In genomic region chr5:37840036-37840909, GRCh38 we compare ENCODE assay signal across 8 cellular contexts. TPM values are rescaled to one million over a fixed set of nuclear protein-coding genes. Genes with fewer than 3 reads are reported as not detected.
DNase-seq lines count a peak whose midpoint lies in the region; ATAC-seq, FAIRE-seq and TF ChIP-seq lines count a peak whose summit lies in the region.

Gene GDNF, minus strand, starts transcription at chr5:37840041. Its CDS starts 5,245 bp downstream, at chr5:37834796.

- 10% methylated on average over 32 of the region's 72 CpGs for WGBS in mammary epithelial cell (ENCODE audit: low coverage, missing lambda C conversion rate)

- no peak for ATAC-seq in GM18909 (IDR thresholded peaks at IDR 0.05; ENCODE audit: poor library complexity, unreplicated experiment)

- peak within 1 kb of the TSS; percentile 54 for H3K4me3 ChIP-seq in HUES6 (ENCODE audit: low read depth, low read length)
- H3K4me3 ChIP-seq in mammary epithelial cell (replicated peaks in 1 of 3; ENCODE audit: insufficient read depth in 1 of 3, low read depth in 2 of 3, low read length in 3 of 3) = peak within 1 kb of the TSS; percentile 35 to 57 (median 54)

- H3K9me3 ChIP-seq in HUES6 (ENCODE audit: control insufficient read depth, insufficient read depth, low read depth, low read length) = no peaks in the 10 kb centered on the region
- no peaks in the 10 kb centered on the region for H3K9me3 ChIP-seq in mammary epithelial cell (replicated peaks; ENCODE audit: insufficient read depth, low read length)

- TF ChIP-seq CTCF in D721Med (IDR thresholded peaks at IDR 0.05; ENCODE audit: insufficient read depth, missing control alignments) = peak; percentile 13
- peak in 1 of 2 donors; percentile 34 for TF ChIP-seq CTCF in mammary epithelial cell (conservative IDR thresholded peaks at IDR 0.05 in 1 of 2, IDR thresholded peaks at IDR 0.05 in 1 of 2; ENCODE audit: extremely low read depth in 1 of 2, insufficient read depth in 1 of 2, low read depth in 1 of 2, low read length in 2 of 2)

- FAIRE-seq in D721Med (lab: Jason Lieb, UNC) = no peak

- no peak for DNase-seq in D721Med (ENCODE audit: insufficient read length, low spot score)
- DNase-seq in mammary epithelial cell = peak; percentile 58
- DNase-seq in kidney tubule cell (ENCODE audit: low spot score) = peak; percentile 60
- DNase-seq in stromal cell of bone marrow (ENCODE audit: low read depth) = peak; percentile 59
- DNase-seq in LoVo (ENCODE audit: low spot score) = no peak
- no peak for DNase-seq in SW 1271 (lab: John Stamatoyannopoulos, UW)

- intact Hi-C loops in mammary epithelial cell (cut with micrococcal nuclease) = no loop called here

- H4K20me1 ChIP-seq in mammary epithelial cell (ENCODE audit: insufficient read depth, low read length) = no peaks in the 10 kb centered on the region

- H3K79me2 ChIP-seq in mammary epithelial cell (ENCODE audit: insufficient read depth, low read length) = peaks cover 18% of the 10 kb centered on the region

- H3K27ac ChIP-seq in HUES6 (ENCODE audit: low read depth, low read length) = no peak within 1 kb of the TSS
- peak within 1 kb of the TSS; percentile 17 for H3K27ac ChIP-seq in mammary epithelial cell (ENCODE audit: insufficient read depth, low read depth, low read length)

- peak within 1 kb of the TSS; percentile 90 for H2AFZ ChIP-seq in mammary epithelial cell (ENCODE audit: low read depth, low read length)

- in situ Hi-C loops in mammary epithelial cell (cut with MboI; ENCODE audit: low sequenced_read_pairs in 2 of 2) = loop anchor here in 1 of 2 donors (5.0 kb wide), 1 partner anchor 357 kb away; no protein-coding TSS in a partner anchor

- H3K9ac ChIP-seq in HUES6 (ENCODE audit: low read length) (peak within 1 kb of the TSS; percentile 55), mammary epithelial cell (ENCODE audit: insufficient read depth, low read length) (no peak within 1 kb of the TSS)

- H3K27me3 ChIP-seq in HUES6 (ENCODE audit: control insufficient read depth, insufficient read depth, low read length) = peaks cover 74% of the 10 kb centered on the region
- H3K27me3 ChIP-seq in mammary epithelial cell (ENCODE audit: insufficient read depth, low read length) = no peaks in the 10 kb centered on the region

- H3K4me1 ChIP-seq in HUES6 (ENCODE audit: control insufficient read depth, insufficient read depth, low read length) (peaks cover 35% of the 10 kb centered on the region), mammary epithelial cell (ENCODE audit: insufficient read depth, low read length) (peaks cover 39% of the 10 kb centered on the region)

- CTCF ChIA-PET in mammary epithelial cell (lab: Charles Lee; ENCODE audit: low non-redundant PET) = no interaction called here

- H3K36me3 ChIP-seq in HUES6 (ENCODE audit: control insufficient read depth, insufficient read depth, low read length) (no peaks in the 10 kb centered on the region), mammary epithelial cell (ENCODE audit: insufficient read depth, low read length) (no peaks in the 10 kb centered on the region)

- dilution Hi-C loops in mammary epithelial cell (cut with HindIII; ENCODE audit: low sequenced_read_pairs) = no loop called here

- BruUV-seq in mammary epithelial cell (replicated peaks; lab: Mats Ljungman, UMichigan) = no TSS peak

- H3K4me2 ChIP-seq in mammary epithelial cell (ENCODE audit: insufficient read depth, low read depth, low read length) = peak within 1 kb of the TSS; percentile 98

RNA-seq across cellular contexts. Expression of gene GDNF, which starts in this region (rescaled TPM):
- total RNA-seq in mammary epithelial cell = 1 to 10 TPM in 1 of 2 donors, under 1 TPM in 1; 0.17 to 1.3 TPM
- 0.79 TPM for polyA plus RNA-seq in mammary epithelial cell
- not detected for polyA minus RNA-seq in mammary epithelial cell

Comparison
In these comparisons a context has a peak if more than half of its experiments do, and no peak if none do; other contexts are left out.
1. DNase-seq: peak in mammary epithelial cell (single experiment), kidney tubule cell (single experiment) and stromal cell of bone marrow (single experiment); none in D721Med (single experiment), LoVo (single experiment) and SW 1271 (0 of 2).